12 cellular contexts compared by ENCODE assay signal in the genomic region with DNA sequence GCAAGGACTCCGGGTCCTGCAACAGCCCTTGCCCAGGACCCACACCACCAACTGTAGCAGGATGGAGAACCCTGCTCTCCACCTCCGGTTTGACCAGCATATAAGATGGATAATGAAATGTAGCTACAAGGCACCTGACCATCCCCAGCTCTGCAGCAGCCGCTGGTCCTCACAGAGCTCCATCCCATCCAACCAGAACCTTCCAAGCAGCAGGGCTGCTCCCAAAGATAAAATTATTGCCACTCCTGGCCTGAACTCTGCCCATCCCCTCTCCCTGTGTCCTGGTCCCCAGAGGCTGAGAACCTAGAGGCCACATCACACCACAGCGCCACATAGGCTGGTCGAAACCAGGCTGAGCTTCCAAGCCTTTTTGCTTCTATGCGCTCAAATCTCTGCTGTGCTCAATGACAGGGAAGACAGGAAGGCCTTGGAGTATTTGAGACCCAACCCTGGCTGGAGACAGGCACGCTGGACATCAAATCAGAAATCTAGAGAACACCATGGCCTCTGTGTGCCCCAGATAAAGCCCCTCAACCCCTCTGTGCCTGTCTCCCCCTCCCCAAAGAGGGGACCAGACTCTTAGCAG. TPM values are rescaled to one million over a fixed set of nuclear protein-coding genes. Genes with fewer than 3 reads are reported as not detected.
A peak's percentile ranks its signal among the peaks of the same experiment; 100 is the strongest.
DNase-seq lines count a peak whose midpoint lies in the region; ATAC-seq and TF ChIP-seq lines count a peak whose summit lies in the region.
"Had no signal": no experiment of that assay in that cellular context is flagged by ENCODE, and none has a peak within 500 bp of the region (broad histone marks: within the 10 kb centered on the region; RNA-seq: fewer than 3 reads in every experiment).

No MANE protein-coding gene starts in this region.

- H3K27me3 Mint-ChIP-seq in central memory CD8-positive, alpha-beta T cell, result no peaks in the 10 kb centered on the region
- H3K27me3 Mint-ChIP-seq in naive thymus-derived CD8-positive, alpha-beta T cell, result no peaks in the 10 kb centered on the region

- H3K4me3 ChIP-seq in tibial nerve (no peak overlapping the region), transverse colon (no peak overlapping the region)

- TF ChIP-seq EP300 in tibial nerve (IDR thresholded peaks at IDR 0.05), result no peak
- TF ChIP-seq EP300 in transverse colon (IDR thresholded peaks at IDR 0.05; ENCODE audit: low read depth), result no peak

- H3K4me1 ChIP-seq in tibial nerve (peaks cover 0 to 40% (median 30%) of the 10 kb centered on the region in 4 donors), transverse colon (peaks cover 3 to 31% (median 28%) of the 10 kb centered on the region in 4 donors)

- in situ Hi-C loops in transverse colon (cut with MboI; ENCODE audit: low pct_ligation_motif_present in 1 of 4, low pct_unique_long_range_greater_than_20kb in 1 of 4, low sequenced_read_pairs in 3 of 4), result loop anchor here in 1 of 4 donors (10.0 kb wide), 1 partner anchor 97 kb away; the partner anchor contains the start of gene SBNO1

- POLR2A ChIA-PET in naive thymus-derived CD8-positive, alpha-beta T cell (lab: Charles Lee), result interaction anchor here (4.5 kb wide), 1 partner anchor 34 kb away, joined by 24 read pairs; the partner anchor contains the start of genes MPHOSPH9 and MTRFR

- peaks cover 0 to 50% (median 0%) of the 10 kb centered on the region in 3 donors for H3K36me3 ChIP-seq in tibial nerve
- peaks cover 0 to 9% (median 0%) of the 10 kb centered on the region in 4 donors for H3K36me3 ChIP-seq in transverse colon

- H3K4me1 Mint-ChIP-seq in central memory CD8-positive, alpha-beta T cell, result peaks cover 23% of the 10 kb centered on the region
- H3K4me1 Mint-ChIP-seq in naive thymus-derived CD8-positive, alpha-beta T cell, result peaks cover 11 to 35% (median 31%) of the 10 kb centered on the region in 4 donors

- H3K4me3 Mint-ChIP-seq in central memory CD8-positive, alpha-beta T cell, result peak overlapping the region; percentile 70
- H3K4me3 Mint-ChIP-seq in naive thymus-derived CD8-positive, alpha-beta T cell, result peak overlapping the region in 3 of 10 donors; percentile 47 to 74 (median 65)

- no peak overlapping the region for H3K27ac Mint-ChIP-seq in central memory CD8-positive, alpha-beta T cell (ENCODE audit: low read depth)
- peak overlapping the region in 8 of 10 donors; percentile 31 to 90 (median 69) for H3K27ac Mint-ChIP-seq in naive thymus-derived CD8-positive, alpha-beta T cell

- peak; percentile 36 for DNase-seq in activated effector memory CD4-positive, alpha-beta T cell treated with anti-CD3 and anti-CD28 coated beads, Interleukin-2, amount 50 U/mL, for 16 hours
- no peak for DNase-seq in activated effector memory CD4-positive, alpha-beta T cell treated with Interleukin-2 at 50 U/mL for 16 hours
- no peak for DNase-seq in central memory CD8-positive, alpha-beta T cell (ENCODE audit: low spot score in 2 of 2)
- no peak for DNase-seq in naive thymus-derived CD8-positive, alpha-beta T cell
- DNase-seq in tibial nerve (ENCODE audit: low spot score in 2 of 2), result no peak
- DNase-seq in transverse colon, result no peak
- DNase-seq in D341Med (ENCODE audit: low spot score), result no peak
- DNase-seq: EL; stimulated activated CD4-positive, alpha-beta T cell treated with anti-CD3 and anti-CD28 coated beads, Interleukin-4, amount 100 ng/mL, for 1 hour; T-helper 9 cell had no signal

- TF ChIP-seq POLR2A in tibial nerve (IDR thresholded peaks at IDR 0.05) (no peak), transverse colon (IDR thresholded peaks at IDR 0.05) (no peak)

- WGBS in tibial nerve, 2 donors, result 74 to 89% methylated on average over 4 to 7 of the region's 7 CpGs
- whole genome bisulfite sequencing in transverse colon (ENCODE audit: low coverage in 1 of 2), 2 donors, result 87% methylated on average over 7 of the region's 7 CpGs; no CpG with 5 or more reads in 1 of the 2 donors

- intact Hi-C loops in transverse colon (cut with DNase I; ENCODE audit: low total_unique reads), result no loop called here

- H3K27me3 ChIP-seq in tibial nerve (no peaks in the 10 kb centered on the region), transverse colon (no peaks in the 10 kb centered on the region)

- H3K9me3 ChIP-seq in tibial nerve, result no peaks in the 10 kb centered on the region
- H3K9me3 ChIP-seq in transverse colon, result no peaks in the 10 kb centered on the region

- ATAC-seq in central memory CD8-positive, alpha-beta T cell (replicated peaks; ENCODE audit: extremely low read depth, poor library complexity, severe bottlenecking), result no peak
- no peak for ATAC-seq in naive thymus-derived CD8-positive, alpha-beta T cell
- ATAC-seq in GM21737 (IDR thresholded peaks at IDR 0.05; ENCODE audit: unreplicated experiment), result no peak
- ATAC-seq: Panc1 had no signal

- no peak for TF ChIP-seq CTCF in tibial nerve (IDR thresholded peaks at IDR 0.05)
- no peak for TF ChIP-seq CTCF in transverse colon (IDR thresholded peaks at IDR 0.05)

- peaks cover 6% of the 10 kb centered on the region for H3K36me3 Mint-ChIP-seq in central memory CD8-positive, alpha-beta T cell (ENCODE audit: insufficient read depth)
- H3K36me3 Mint-ChIP-seq in naive thymus-derived CD8-positive, alpha-beta T cell, result no peaks in the 10 kb centered on the region

- no peaks in the 10 kb centered on the region for H3K9me3 Mint-ChIP-seq in central memory CD8-positive, alpha-beta T cell
- H3K9me3 Mint-ChIP-seq in naive thymus-derived CD8-positive, alpha-beta T cell, result no peaks in the 10 kb centered on the region

- peak overlapping the region in 3 of 4 donors; percentile 82 to 97 (median 88) for H3K27ac ChIP-seq in tibial nerve
- peak overlapping the region in 2 of 4 donors; percentile 81 to 87 for H3K27ac ChIP-seq in transverse colon

RNA-seq across cellular contexts. Expression of gene CDK2AP1, which starts 4.2 kb away (rescaled TPM):
- total RNA-seq in naive thymus-derived CD8-positive, alpha-beta T cell, result 1 to 10 TPM; 7.4 to 7.8 TPM
- polyA plus RNA-seq in naive thymus-derived CD8-positive, alpha-beta T cell, result 1 to 10 TPM; 2.0 to 6.4 (median 5.4) TPM
- total RNA-seq in tibial nerve, result 10 to 100 TPM; 52.0 to 73.2 (median 66.8) TPM
- 10 to 100 TPM; 14.2 to 60.5 (median 45.6) TPM for total RNA-seq in transverse colon

RNA-seq across cellular contexts. Expression of gene MTRFR, which starts 34.2 kb away (rescaled TPM):
- 10 to 100 TPM; 61.0 to 62.0 TPM for total RNA-seq in naive thymus-derived CD8-positive, alpha-beta T cell
- 10 to 100 TPM; 45.2 to 63.6 (median 56.5) TPM for polyA plus RNA-seq in naive thymus-derived CD8-positive, alpha-beta T cell
- total RNA-seq in tibial nerve (10 to 100 TPM; 10.0 to 13.8 (median 11.8) TPM), transverse colon (10 to 100 TPM in 2 of 4 donors, 1 to 10 TPM in 2; 3.6 to 19.2 (median 9.7) TPM)

RNA-seq across cellular contexts. Expression of gene MPHOSPH9, which starts 34.5 kb away (rescaled TPM):
- total RNA-seq in naive thymus-derived CD8-positive, alpha-beta T cell, result 10 to 100 TPM; 81.1 to 81.8 TPM
- 10 to 100 TPM; 33.9 to 53.4 (median 44.8) TPM for polyA plus RNA-seq in naive thymus-derived CD8-positive, alpha-beta T cell
- total RNA-seq in tibial nerve (10 to 100 TPM; 24.1 to 35.2 (median 29.6) TPM), transverse colon (10 to 100 TPM; 15.6 to 90.9 (median 40.7) TPM)
